ENCODE assay signal across 21 cellular contexts in genomic region chr5:135007305-135007704, GRCh38. TPM values are rescaled to one million over a fixed set of nuclear protein-coding genes. Genes with fewer than 3 reads are reported as not detected.
"Had no signal": no experiment of that assay in that cellular context is flagged by ENCODE, and none has a peak within 500 bp of the region (broad histone marks: within the 10 kb centered on the region; RNA-seq: fewer than 3 reads in every experiment).

No MANE protein-coding gene starts in this region.

- H3K27me3 ChIP-seq: breast epithelium had no signal

- ATAC-seq: activated CD8-positive, alpha-beta T cell treated with anti-CD3 and anti-CD28 coated beads, Interleukin-2, amount 10 ng/mL, durations not matched to agents 7 days and 5 days; T-helper 17 cell; WTC11 had no signal

- H3K4me3 ChIP-seq: breast epithelium, PC-9 had no signal

- H3K36me3 ChIP-seq: breast epithelium had no signal

- H3K9me3 ChIP-seq: breast epithelium had no signal

- DNase-seq: activated CD4-positive, alpha-beta T cell treated with anti-CD3 and anti-CD28 coated beads for 48 hours; activated CD4-positive, alpha-beta T cell treated with anti-CD3 and anti-CD28 coated beads, Interleukin-2, amount 50 U/mL, for 4 hours; activated CD4-positive, CD25-positive, alpha-beta regulatory T cell treated with anti-CD3 and anti-CD28 coated beads, Interleukin-2, amount 50 U/mL, for 72 hours; activated CD8-positive, alpha-beta memory T cell treated with anti-CD3 and anti-CD28 coated beads, Interleukin-2, amount 50 U/mL, for 48 hours; activated CD8-positive, alpha-beta T cell treated with anti-CD3 and anti-CD28 coated beads, Interleukin-2, amount 10 ng/mL, durations not matched to agents 7 days and 5 days; activated effector memory CD4-positive, alpha-beta T cell treated with Interleukin-2 at 50 U/mL for 16 hours; activated naive CD4-positive, alpha-beta T cell; activated T-cell treated with anti-CD3 and anti-CD28 coated beads, Interleukin-2, amount 50 U/mL, for 1 hour; KG1; NCI-H1048; NCI-H146; NCI-H187 treated with DMSO at 0.1 percent for 48 hours; NCI-H2081 treated with DMSO at 0.1 percent for 48 hours; NCI-H446; NCI-H524; PC-9; T-helper 17 cell; T-helper 9 cell had no signal

- H3K27ac ChIP-seq: breast epithelium, PC-9 had no signal

- H3K4me1 ChIP-seq: breast epithelium had no signal

RNA-seq across cellular contexts. Expression of gene PITX1, which starts 26.7 kb away (rescaled TPM):
- total RNA-seq: activated CD8-positive, alpha-beta T cell treated with anti-CD3 and anti-CD28 coated beads, Interleukin-2, amount 10 ng/mL, durations not matched to agents 7 days and 5 days; T-helper 17 cell had no signal

RNA-seq across cellular contexts. Expression of gene CATSPER3, which starts 39.6 kb away (rescaled TPM):
- total RNA-seq: M059J had no signal
